In genomic region chr1:43140583-43140982, GRCh38 we compare ENCODE assay signal across 11 cellular contexts.
"Had no signal": no experiment of that assay in that cellular context is flagged by ENCODE, and none has a peak within 500 bp of the region (broad histone marks: within the 10 kb centered on the region; RNA-seq: fewer than 3 reads in every experiment).

No MANE protein-coding gene starts in this region.

- H3K27ac ChIP-seq: GM23248 had no signal

- H3K9ac ChIP-seq: GM23248 had no signal

- H3K27ac Mint-ChIP-seq: GM23338, H9, HFFc6 had no signal

- H3K4me2 ChIP-seq: GM23338 had no signal

- H3K36me3 ChIP-seq: HAP-1 had no signal

- DNase-seq: GM23248, GOT3, H7, H9, HCEC 1CT, HFFc6 had no signal

- H2AFZ ChIP-seq: GM23248, GM23338 had no signal

- H3K9me3 ChIP-seq: HAP-1 had no signal

- H3K9me3 Mint-ChIP-seq: HFFc6 had no signal

- ATAC-seq: GM23338, HCT116 had no signal

- H3K4me3 Mint-ChIP-seq: GM23338, H9, HFFc6 had no signal

- H3K4me3 ChIP-seq: GM23248, GM23338, HAP-1 had no signal

- H3K4me1 ChIP-seq: HAP-1 had no signal

- FAIRE-seq: H1, H54 had no signal
